ENCODE assay signal across 1 cellular context in genomic region chr10:79241990-79242619, GRCh38.
A peak's percentile ranks its signal among the peaks of the same experiment; 100 is the strongest.
TF ChIP-seq lines count a peak whose summit lies in the region.

No MANE protein-coding gene starts in this region.

TF ChIP-seq in GM12878, 131 proteins besides CTCF, POLR2A, EP300 and RAD21 (continued from another document and continues in another):
- TF ChIP-seq ZNF207 (IDR thresholded peaks at IDR 0.05; ENCODE audit: borderline replicate concordance) (no peak), POLR2AphosphoS2 (IDR thresholded peaks at IDR 0.05; ENCODE audit: low read depth, low read length) (no peak; the same call in 1 of the 2 replicates), KLF5 (IDR thresholded peaks at IDR 0.05; ENCODE audit: partially characterized antibody) (no peak), JUND (IDR thresholded peaks at IDR 0.05; ENCODE audit: low read depth, low read length) (no peak), PML (IDR thresholded peaks at IDR 0.05; ENCODE audit: low read length) (no peak), NR2F1 (conservative IDR thresholded peaks at IDR 0.05) (no peak; the same call in 1 of the 2 replicates), ZBTB4 (CRISPR knock-in tag; IDR thresholded peaks at IDR 0.05) (no peak), CHD2 (IDR thresholded peaks at IDR 0.05; ENCODE audit: borderline replicate concordance, low read depth, low read length) (0 out of 2 replicates have a peak, but pooled peaks have one; percentile 18), NFXL1 (IDR thresholded peaks at IDR 0.05; ENCODE audit: borderline replicate concordance) (no peak), BMI1 (IDR thresholded peaks at IDR 0.05; ENCODE audit: borderline replicate concordance) (no peak), MXI1 (IDR thresholded peaks at IDR 0.05; ENCODE audit: low read depth, low read length) (no peak), BRCA1 (IDR thresholded peaks at IDR 0.05; ENCODE audit: low read depth, low read length) (no peak), ZNF217 (IDR thresholded peaks at IDR 0.05) (no peak), HDAC6 (IDR thresholded peaks at IDR 0.05; ENCODE audit: unreplicated experiment) (no peak), GABPA (IDR thresholded peaks at IDR 0.05; ENCODE audit: low read depth) (no peak), PAX5 (IDR thresholded peaks at IDR 0.05; ENCODE audit: borderline replicate concordance, low read depth, low read length) (0 out of 2 replicates have a peak, but pooled peaks have one; percentile 26), SP1 (IDR thresholded peaks at IDR 0.05; ENCODE audit: low read depth, low read length) (peak; percentile 52), TCF12 (IDR thresholded peaks at IDR 0.05; ENCODE audit: low read depth, low read length) (no peak), SREBF1 (IDR thresholded peaks at IDR 0.05; ENCODE audit: low read length) (no peak), SMAD1 (IDR thresholded peaks at IDR 0.05; ENCODE audit: low read depth, partially characterized antibody) (no peak), RCOR1 (conservative IDR thresholded peaks at IDR 0.05; ENCODE audit: low read depth, low read length) (no peak), STAT1 (conservative IDR thresholded peaks at IDR 0.05) (no peak), ZNF274 (IDR thresholded peaks at IDR 0.05; ENCODE audit: insufficient read depth, insufficient read length) (no peak), POU2F2 (IDR thresholded peaks at IDR 0.05; ENCODE audit: borderline replicate concordance, low read depth, low read length) (no peak; the same call in 2 of the 3 replicates), MAX (IDR thresholded peaks at IDR 0.05; ENCODE audit: low read depth, low read length) (peak; percentile 36; the same call in 1 of the 2 replicates), IKZF1 (conservative IDR thresholded peaks at IDR 0.05) (peak; percentile 92), MTA2 (IDR thresholded peaks at IDR 0.05; ENCODE audit: low read depth) (peak; percentile 28; the same call in 1 of the 2 replicates), NFYA (IDR thresholded peaks at IDR 0.05; ENCODE audit: borderline replicate concordance, low read depth, low read length) (no peak), ASH2L (IDR thresholded peaks at IDR 0.05; ENCODE audit: borderline replicate concordance, low read depth) (no peak), ESRRA (IDR thresholded peaks at IDR 0.05; ENCODE audit: low read length) (no peak), WRNIP1 (IDR thresholded peaks at IDR 0.05; ENCODE audit: borderline replicate concordance, low read depth, low read length) (no peak)
- TF ChIP-seq, protein P1, sequence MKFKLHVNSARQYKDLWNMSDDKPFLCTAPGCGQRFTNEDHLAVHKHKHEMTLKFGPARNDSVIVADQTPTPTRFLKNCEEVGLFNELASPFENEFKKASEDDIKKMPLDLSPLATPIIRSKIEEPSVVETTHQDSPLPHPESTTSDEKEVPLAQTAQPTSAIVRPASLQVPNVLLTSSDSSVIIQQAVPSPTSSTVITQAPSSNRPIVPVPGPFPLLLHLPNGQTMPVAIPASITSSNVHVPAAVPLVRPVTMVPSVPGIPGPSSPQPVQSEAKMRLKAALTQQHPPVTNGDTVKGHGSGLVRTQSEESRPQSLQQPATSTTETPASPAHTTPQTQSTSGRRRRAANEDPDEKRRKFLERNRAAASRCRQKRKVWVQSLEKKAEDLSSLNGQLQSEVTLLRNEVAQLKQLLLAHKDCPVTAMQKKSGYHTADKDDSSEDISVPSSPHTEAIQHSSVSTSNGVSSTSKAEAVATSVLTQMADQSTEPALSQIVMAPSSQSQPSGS (IDR thresholded peaks at IDR 0.05; ENCODE audit: low read length) = no peak
- TF ChIP-seq, protein P2, sequence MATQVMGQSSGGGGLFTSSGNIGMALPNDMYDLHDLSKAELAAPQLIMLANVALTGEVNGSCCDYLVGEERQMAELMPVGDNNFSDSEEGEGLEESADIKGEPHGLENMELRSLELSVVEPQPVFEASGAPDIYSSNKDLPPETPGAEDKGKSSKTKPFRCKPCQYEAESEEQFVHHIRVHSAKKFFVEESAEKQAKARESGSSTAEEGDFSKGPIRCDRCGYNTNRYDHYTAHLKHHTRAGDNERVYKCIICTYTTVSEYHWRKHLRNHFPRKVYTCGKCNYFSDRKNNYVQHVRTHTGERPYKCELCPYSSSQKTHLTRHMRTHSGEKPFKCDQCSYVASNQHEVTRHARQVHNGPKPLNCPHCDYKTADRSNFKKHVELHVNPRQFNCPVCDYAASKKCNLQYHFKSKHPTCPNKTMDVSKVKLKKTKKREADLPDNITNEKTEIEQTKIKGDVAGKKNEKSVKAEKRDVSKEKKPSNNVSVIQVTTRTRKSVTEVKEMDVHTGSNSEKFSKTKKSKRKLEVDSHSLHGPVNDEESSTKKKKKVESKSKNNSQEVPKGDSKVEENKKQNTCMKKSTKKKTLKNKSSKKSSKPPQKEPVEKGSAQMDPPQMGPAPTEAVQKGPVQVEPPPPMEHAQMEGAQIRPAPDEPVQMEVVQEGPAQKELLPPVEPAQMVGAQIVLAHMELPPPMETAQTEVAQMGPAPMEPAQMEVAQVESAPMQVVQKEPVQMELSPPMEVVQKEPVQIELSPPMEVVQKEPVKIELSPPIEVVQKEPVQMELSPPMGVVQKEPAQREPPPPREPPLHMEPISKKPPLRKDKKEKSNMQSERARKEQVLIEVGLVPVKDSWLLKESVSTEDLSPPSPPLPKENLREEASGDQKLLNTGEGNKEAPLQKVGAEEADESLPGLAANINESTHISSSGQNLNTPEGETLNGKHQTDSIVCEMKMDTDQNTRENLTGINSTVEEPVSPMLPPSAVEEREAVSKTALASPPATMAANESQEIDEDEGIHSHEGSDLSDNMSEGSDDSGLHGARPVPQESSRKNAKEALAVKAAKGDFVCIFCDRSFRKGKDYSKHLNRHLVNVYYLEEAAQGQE (IDR thresholded peaks at IDR 0.05; ENCODE audit: low read depth, low read length) = no peak
- TF ChIP-seq, protein P3, sequence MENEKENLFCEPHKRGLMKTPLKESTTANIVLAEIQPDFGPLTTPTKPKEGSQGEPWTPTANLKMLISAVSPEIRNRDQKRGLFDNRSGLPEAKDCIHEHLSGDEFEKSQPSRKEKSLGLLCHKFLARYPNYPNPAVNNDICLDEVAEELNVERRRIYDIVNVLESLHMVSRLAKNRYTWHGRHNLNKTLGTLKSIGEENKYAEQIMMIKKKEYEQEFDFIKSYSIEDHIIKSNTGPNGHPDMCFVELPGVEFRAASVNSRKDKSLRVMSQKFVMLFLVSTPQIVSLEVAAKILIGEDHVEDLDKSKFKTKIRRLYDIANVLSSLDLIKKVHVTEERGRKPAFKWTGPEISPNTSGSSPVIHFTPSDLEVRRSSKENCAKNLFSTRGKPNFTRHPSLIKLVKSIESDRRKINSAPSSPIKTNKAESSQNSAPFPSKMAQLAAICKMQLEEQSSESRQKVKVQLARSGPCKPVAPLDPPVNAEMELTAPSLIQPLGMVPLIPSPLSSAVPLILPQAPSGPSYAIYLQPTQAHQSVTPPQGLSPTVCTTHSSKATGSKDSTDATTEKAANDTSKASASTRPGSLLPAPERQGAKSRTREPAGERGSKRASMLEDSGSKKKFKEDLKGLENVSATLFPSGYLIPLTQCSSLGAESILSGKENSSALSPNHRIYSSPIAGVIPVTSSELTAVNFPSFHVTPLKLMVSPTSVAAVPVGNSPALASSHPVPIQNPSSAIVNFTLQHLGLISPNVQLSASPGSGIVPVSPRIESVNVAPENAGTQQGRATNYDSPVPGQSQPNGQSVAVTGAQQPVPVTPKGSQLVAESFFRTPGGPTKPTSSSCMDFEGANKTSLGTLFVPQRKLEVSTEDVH (IDR thresholded peaks at IDR 0.05; ENCODE audit: low read depth, partially characterized antibody) = no peak
- TF ChIP-seq, protein P4, sequence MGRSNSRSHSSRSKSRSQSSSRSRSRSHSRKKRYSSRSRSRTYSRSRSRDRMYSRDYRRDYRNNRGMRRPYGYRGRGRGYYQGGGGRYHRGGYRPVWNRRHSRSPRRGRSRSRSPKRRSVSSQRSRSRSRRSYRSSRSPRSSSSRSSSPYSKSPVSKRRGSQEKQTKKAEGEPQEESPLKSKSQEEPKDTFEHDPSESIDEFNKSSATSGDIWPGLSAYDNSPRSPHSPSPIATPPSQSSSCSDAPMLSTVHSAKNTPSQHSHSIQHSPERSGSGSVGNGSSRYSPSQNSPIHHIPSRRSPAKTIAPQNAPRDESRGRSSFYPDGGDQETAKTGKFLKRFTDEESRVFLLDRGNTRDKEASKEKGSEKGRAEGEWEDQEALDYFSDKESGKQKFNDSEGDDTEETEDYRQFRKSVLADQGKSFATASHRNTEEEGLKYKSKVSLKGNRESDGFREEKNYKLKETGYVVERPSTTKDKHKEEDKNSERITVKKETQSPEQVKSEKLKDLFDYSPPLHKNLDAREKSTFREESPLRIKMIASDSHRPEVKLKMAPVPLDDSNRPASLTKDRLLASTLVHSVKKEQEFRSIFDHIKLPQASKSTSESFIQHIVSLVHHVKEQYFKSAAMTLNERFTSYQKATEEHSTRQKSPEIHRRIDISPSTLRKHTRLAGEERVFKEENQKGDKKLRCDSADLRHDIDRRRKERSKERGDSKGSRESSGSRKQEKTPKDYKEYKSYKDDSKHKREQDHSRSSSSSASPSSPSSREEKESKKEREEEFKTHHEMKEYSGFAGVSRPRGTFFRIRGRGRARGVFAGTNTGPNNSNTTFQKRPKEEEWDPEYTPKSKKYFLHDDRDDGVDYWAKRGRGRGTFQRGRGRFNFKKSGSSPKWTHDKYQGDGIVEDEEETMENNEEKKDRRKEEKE (IDR thresholded peaks at IDR 0.05) = no peak
- TF ChIP-seq, protein P5, sequence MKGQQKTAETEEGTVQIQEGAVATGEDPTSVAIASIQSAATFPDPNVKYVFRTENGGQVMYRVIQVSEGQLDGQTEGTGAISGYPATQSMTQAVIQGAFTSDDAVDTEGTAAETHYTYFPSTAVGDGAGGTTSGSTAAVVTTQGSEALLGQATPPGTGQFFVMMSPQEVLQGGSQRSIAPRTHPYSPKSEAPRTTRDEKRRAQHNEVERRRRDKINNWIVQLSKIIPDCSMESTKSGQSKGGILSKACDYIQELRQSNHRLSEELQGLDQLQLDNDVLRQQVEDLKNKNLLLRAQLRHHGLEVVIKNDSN (IDR thresholded peaks at IDR 0.05; ENCODE audit: borderline replicate concordance, extremely low read length, insufficient read depth, low read depth, low read length) = no peak
- TF ChIP-seq, protein P6, sequence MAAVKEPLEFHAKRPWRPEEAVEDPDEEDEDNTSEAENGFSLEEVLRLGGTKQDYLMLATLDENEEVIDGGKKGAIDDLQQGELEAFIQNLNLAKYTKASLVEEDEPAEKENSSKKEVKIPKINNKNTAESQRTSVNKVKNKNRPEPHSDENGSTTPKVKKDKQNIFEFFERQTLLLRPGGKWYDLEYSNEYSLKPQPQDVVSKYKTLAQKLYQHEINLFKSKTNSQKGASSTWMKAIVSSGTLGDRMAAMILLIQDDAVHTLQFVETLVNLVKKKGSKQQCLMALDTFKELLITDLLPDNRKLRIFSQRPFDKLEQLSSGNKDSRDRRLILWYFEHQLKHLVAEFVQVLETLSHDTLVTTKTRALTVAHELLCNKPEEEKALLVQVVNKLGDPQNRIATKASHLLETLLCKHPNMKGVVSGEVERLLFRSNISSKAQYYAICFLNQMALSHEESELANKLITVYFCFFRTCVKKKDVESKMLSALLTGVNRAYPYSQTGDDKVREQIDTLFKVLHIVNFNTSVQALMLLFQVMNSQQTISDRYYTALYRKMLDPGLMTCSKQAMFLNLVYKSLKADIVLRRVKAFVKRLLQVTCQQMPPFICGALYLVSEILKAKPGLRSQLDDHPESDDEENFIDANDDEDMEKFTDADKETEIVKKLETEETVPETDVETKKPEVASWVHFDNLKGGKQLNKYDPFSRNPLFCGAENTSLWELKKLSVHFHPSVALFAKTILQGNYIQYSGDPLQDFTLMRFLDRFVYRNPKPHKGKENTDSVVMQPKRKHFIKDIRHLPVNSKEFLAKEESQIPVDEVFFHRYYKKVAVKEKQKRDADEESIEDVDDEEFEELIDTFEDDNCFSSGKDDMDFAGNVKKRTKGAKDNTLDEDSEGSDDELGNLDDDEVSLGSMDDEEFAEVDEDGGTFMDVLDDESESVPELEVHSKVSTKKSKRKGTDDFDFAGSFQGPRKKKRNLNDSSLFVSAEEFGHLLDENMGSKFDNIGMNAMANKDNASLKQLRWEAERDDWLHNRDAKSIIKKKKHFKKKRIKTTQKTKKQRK (IDR thresholded peaks at IDR 0.05; ENCODE audit: low read depth, low read length) = no peak
- TF ChIP-seq, protein P7, sequence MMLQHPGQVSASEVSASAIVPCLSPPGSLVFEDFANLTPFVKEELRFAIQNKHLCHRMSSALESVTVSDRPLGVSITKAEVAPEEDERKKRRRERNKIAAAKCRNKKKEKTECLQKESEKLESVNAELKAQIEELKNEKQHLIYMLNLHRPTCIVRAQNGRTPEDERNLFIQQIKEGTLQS (IDR thresholded peaks at IDR 0.05; ENCODE audit: borderline replicate concordance, extremely low read depth, low read depth, low read length) = no peak
- TF ChIP-seq, protein P8, sequence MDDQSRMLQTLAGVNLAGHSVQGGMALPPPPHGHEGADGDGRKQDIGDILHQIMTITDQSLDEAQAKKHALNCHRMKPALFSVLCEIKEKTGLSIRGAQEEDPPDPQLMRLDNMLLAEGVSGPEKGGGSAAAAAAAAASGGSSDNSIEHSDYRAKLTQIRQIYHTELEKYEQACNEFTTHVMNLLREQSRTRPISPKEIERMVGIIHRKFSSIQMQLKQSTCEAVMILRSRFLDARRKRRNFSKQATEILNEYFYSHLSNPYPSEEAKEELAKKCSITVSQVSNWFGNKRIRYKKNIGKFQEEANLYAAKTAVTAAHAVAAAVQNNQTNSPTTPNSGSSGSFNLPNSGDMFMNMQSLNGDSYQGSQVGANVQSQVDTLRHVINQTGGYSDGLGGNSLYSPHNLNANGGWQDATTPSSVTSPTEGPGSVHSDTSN (IDR thresholded peaks at IDR 0.05; ENCODE audit: insufficient replicate concordance, low read depth, low read length) = no peak
